Comparison of ENCODE assay signal across 8 cellular contexts in the genomic region with DNA sequence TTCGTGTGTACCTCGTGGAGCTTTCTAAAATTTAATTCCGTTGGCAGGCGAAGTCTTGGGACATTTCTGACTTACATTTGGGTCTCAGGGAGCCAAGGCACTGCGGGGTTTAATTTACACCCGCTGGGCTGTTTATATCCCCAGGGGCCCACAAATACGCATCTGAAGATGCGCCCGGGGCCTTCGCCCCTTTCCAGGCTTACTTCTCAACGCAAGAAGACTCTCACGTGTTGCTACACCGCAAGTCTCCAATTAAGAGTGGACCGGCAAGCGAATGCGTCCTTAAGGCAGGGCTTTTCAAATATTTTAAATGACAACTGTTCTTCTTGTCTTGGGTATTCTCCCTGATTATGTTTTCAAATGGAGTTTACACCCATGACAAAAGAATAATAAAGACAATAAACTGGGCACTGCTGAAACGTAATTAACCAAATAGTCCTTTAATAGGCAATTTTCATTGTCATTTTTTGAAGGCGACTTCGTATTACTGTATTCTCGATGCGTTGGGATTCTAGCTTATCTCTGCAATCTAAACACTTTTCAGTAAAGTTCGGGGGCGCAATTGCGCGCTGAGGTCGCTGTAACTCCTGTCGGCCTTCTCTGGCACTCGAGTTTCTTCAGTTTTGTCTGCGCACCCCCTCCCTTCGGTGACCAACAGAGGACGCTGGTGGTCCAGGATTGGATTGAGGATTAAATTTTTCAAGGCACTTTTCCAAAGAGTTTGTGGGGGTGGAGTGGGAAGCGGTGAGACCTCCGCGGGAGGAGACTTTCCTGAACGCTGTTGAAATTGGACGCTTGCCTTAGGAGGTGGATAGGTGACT. TPM values are rescaled to one million over a fixed set of nuclear protein-coding genes. Genes with fewer than 3 reads are reported as not detected.
DNase-seq lines count a peak whose midpoint lies in the region; ATAC-seq and TF ChIP-seq lines count a peak whose summit lies in the region.

No MANE protein-coding gene starts in this region.

- H3K4me1 ChIP-seq in GM23248 (ENCODE audit: insufficient read depth) (peaks cover 33% of the 10 kb centered on the region), mucosa of descending colon (ENCODE audit: low read depth) (no peaks in the 10 kb centered on the region)

- H3K36me3 Mint-ChIP-seq in endothelial cell (ENCODE audit: low read depth, unreplicated experiment), result peaks cover 6% of the 10 kb centered on the region

- peaks cover 46% of the 10 kb centered on the region for H3K4me1 Mint-ChIP-seq in endothelial cell (ENCODE audit: unreplicated experiment)

- peak overlapping the region; percentile 96 for H3K9ac ChIP-seq in GM23248

- H3K9me3 Mint-ChIP-seq in endothelial cell (ENCODE audit: unreplicated experiment), result no peaks in the 10 kb centered on the region

- H3K79me2 ChIP-seq in GM23248 (ENCODE audit: insufficient read depth), result peaks cover 40% of the 10 kb centered on the region

- POLR2A ChIA-PET in BJ (lab: Charles Lee), result interaction anchor here (0.6 to 1.2 kb wide), 2 partner anchors 225 to 1561 kb away, joined by 5 to 11 read pairs; no protein-coding TSS in a partner anchor

- peaks cover 25% of the 10 kb centered on the region for H3K27me3 Mint-ChIP-seq in endothelial cell (ENCODE audit: unreplicated experiment)

- TF ChIP-seq CTCF in BJ (IDR thresholded peaks at IDR 0.05; ENCODE audit: insufficient read depth, low read depth, low read length) (peak; percentile 99), endothelial cell (IDR thresholded peaks at IDR 0.05; ENCODE audit: unreplicated experiment) (peak; percentile 89), mucosa of descending colon (IDR thresholded peaks at IDR 0.05) (no peak)

- CTCF ChIA-PET in BJ (lab: Yijun Ruan, JAX), result interaction anchor here (0.6 to 10.5 kb wide), 60 partner anchors 13 to 1337 kb away, joined by 3 to 88 read pairs (median 4); partner anchors contain the start of gene IGFBP1

- H3K36me3 ChIP-seq in BJ (ENCODE audit: control insufficient read depth, insufficient read depth, low read length), result peaks cover 4% of the 10 kb centered on the region
- H3K36me3 ChIP-seq in GM23248 (ENCODE audit: low read depth), result peaks cover 35% of the 10 kb centered on the region
- H3K36me3 ChIP-seq in mucosa of descending colon (ENCODE audit: low read depth), result no peaks in the 10 kb centered on the region

- no peaks in the 10 kb centered on the region for H3K9me2 ChIP-seq in GM23248 (ENCODE audit: insufficient read depth)

- H3K27ac ChIP-seq in GM23248, result peak overlapping the region; percentile 75

- H3K4me3 Mint-ChIP-seq in endothelial cell (ENCODE audit: unreplicated experiment), result peak overlapping the region; percentile 86

- no peak for ATAC-seq in mucosa of descending colon

- no peaks in the 10 kb centered on the region for H3K9me3 ChIP-seq in GM23248 (ENCODE audit: low read depth)
- H3K9me3 ChIP-seq in mucosa of descending colon, result no peaks in the 10 kb centered on the region

- H3K4me2 ChIP-seq in GM23248 (ENCODE audit: unreplicated experiment), result peak overlapping the region; percentile 95

- H4K20me1 ChIP-seq in GM23248 (ENCODE audit: insufficient read depth), result peaks cover 17% of the 10 kb centered on the region

- H3F3A ChIP-seq in GM23248 (ENCODE audit: insufficient read depth), result peaks cover 68% of the 10 kb centered on the region

- DNase-seq in BJ (ENCODE audit: low read depth) (no peak), GM23248 (peak; percentile 86), SK-N-DZ (ENCODE audit: low spot score) (peak; percentile 72), endothelial cell (ENCODE audit: low spot score) (peak; percentile 88), mucosa of descending colon (peak in 2 of 3 donors; percentile 50), SIG-M5 treated with dmso at 0.1 percent for 504 hours (lab: John Stamatoyannopoulos, UW; ENCODE audit: unreplicated experiment) (no peak)
- no peak for DNase-seq in stimulated activated CD8-positive, alpha-beta memory T cell treated with anti-CD3 and anti-CD28 coated beads, Interleukin-4, amount 100 ng/mL, for 48 hours
- DNase-seq in NK-92 treated with Interleukin-12 subunit alpha and Interleukin-12 subunit beta, amount 100 ng/mL, for 24 hours (lab: John Stamatoyannopoulos, UW), result no peak

- H3K27ac Mint-ChIP-seq in endothelial cell (ENCODE audit: unreplicated experiment), result peak overlapping the region; percentile 95

- no peaks in the 10 kb centered on the region for H3K27me3 ChIP-seq in BJ (ENCODE audit: control insufficient read depth, insufficient read depth, low read length)
- H3K27me3 ChIP-seq in GM23248 (replicated peaks; ENCODE audit: insufficient read depth), result no peaks in the 10 kb centered on the region

- intact Hi-C loops in mucosa of descending colon (cut with DNase I, micrococcal nuclease), result loop anchor here (5.0 to 10.0 kb wide), 2 partner anchors 430 to 1163 kb away; no protein-coding TSS in a partner anchor

- in situ Hi-C loops in GM23248 (cut with MboI), result loop anchor here (5.0 to 25.0 kb wide), 4 partner anchors 430 to 1265 kb away; no protein-coding TSS in a partner anchor

- WGBS in GM23248 (ENCODE audit: low coverage in 1 of 2, low lambda C conversion rate in 2 of 2, missing lambda C conversion rate in 2 of 2), 2 experiments, result 2 to 3% methylated on average over 36 of the region's 36 CpGs

- peak overlapping the region; percentile 49 for H2AFZ ChIP-seq in GM23248

- H3K4me3 ChIP-seq in BJ (ENCODE audit: low read depth, low read length) (peak overlapping the region; percentile 75), GM23248 (peak overlapping the region; percentile 99), mucosa of descending colon (no peak overlapping the region)

RNA-seq across cellular contexts. Expression of gene IGFBP3, which starts 0.8 kb away (rescaled TPM):
- polyA plus RNA-seq in BJ (2011; rRNA removed) (3,005 and 3,180 TPM in 2 replicates), GM23248 (2016; fragmentation: Nextera tagmentation; extraction: Ambion mirVana) (17,437 and 17,601 TPM in 2 replicates)
- 596 and 863 TPM in 2 replicates for polyA minus RNA-seq in BJ (2011; rRNA and poly(A)+ RNA removed)
- 29,310 and 34,986 TPM in 2 replicates for total RNA-seq in GM23248 (2014; rRNA removed; shearing (Covaris generic))
- polyA plus RNA-seq in SK-N-DZ (2014; cell fraction: cytosol; rRNA removed), result 5.6 and 7.5 TPM in 2 replicates
- 3.9 and 7.3 TPM in 2 replicates for polyA plus RNA-seq in SK-N-DZ (2014; cell fraction: nucleus; rRNA removed)
- total RNA-seq in endothelial cell (ENCODE audit: unreplicated experiment) (125 TPM), mucosa of descending colon (10 to 100 TPM; 27.0 to 41.5 (median 40.6) TPM)

RNA-seq across cellular contexts. Expression of gene IGFBP1, which starts 33.6 kb away (rescaled TPM):
- polyA plus RNA-seq in BJ (2011; rRNA removed) (not detected in 2 replicates), GM23248 (2016; fragmentation: Nextera tagmentation; extraction: Ambion mirVana) (0.34 and 0.50 TPM in 2 replicates)
- polyA minus RNA-seq in BJ (2011; rRNA and poly(A)+ RNA removed), result not detected in 2 replicates
- total RNA-seq in GM23248 (2014; rRNA removed; shearing (Covaris generic)), result 1.3 TPM in 1 of 2 replicates, not detected in the other
- not detected in 2 replicates for polyA plus RNA-seq in SK-N-DZ (2014; cell fraction: cytosol; rRNA removed)
- polyA plus RNA-seq in SK-N-DZ (2014; cell fraction: nucleus; rRNA removed), result not detected in 2 replicates
- total RNA-seq in endothelial cell (ENCODE audit: unreplicated experiment) (3.0 TPM), mucosa of descending colon (not detected)

RNA-seq across cellular contexts. Expression of gene CCDC201, which starts 49.0 kb away (rescaled TPM):
- not detected in 2 replicates for polyA plus RNA-seq in BJ (2011; rRNA removed)
- not detected in 2 replicates for polyA minus RNA-seq in BJ (2011; rRNA and poly(A)+ RNA removed)
- total RNA-seq in GM23248 (2014; rRNA removed; shearing (Covaris generic)), result not detected in 2 replicates
- polyA plus RNA-seq in GM23248 (2016; fragmentation: Nextera tagmentation; extraction: Ambion mirVana), result not detected in 2 replicates
- polyA plus RNA-seq in SK-N-DZ (2014; cell fraction: cytosol; rRNA removed), result not detected in 2 replicates
- polyA plus RNA-seq in SK-N-DZ (2014; cell fraction: nucleus; rRNA removed), result not detected in 2 replicates
- total RNA-seq in endothelial cell (ENCODE audit: unreplicated experiment), result not detected
- total RNA-seq in mucosa of descending colon, result not detected

Comparison
In these comparisons a context has a peak if more than half of its experiments do, and no peak if none do; other contexts are left out.
1. DNase-seq: peak in GM23248 (single experiment), SK-N-DZ (single experiment), endothelial cell (single experiment) and mucosa of descending colon (2 of 3); none in BJ (single experiment), SIG-M5 treated with dmso at 0.1 percent for 504 hours (single experiment), stimulated activated CD8-positive, alpha-beta memory T cell treated with anti-CD3 and anti-CD28 coated beads, Interleukin-4, amount 100 ng/mL, for 48 hours (single experiment) and NK-92 treated with Interleukin-12 subunit alpha and Interleukin-12 subunit beta, amount 100 ng/mL, for 24 hours (single experiment).
2. RNA of gene IGFBP3, which starts 0.8 kb away (total RNA-seq): 29,310 to 34,986 TPM in GM23248; 125 TPM in endothelial cell (single experiment) and 27.0 to 41.5 TPM in mucosa of descending colon; every median in the first group is over 100 times any median in the second.